ENCODE assay signal across 12 cellular contexts in the genomic region with DNA sequence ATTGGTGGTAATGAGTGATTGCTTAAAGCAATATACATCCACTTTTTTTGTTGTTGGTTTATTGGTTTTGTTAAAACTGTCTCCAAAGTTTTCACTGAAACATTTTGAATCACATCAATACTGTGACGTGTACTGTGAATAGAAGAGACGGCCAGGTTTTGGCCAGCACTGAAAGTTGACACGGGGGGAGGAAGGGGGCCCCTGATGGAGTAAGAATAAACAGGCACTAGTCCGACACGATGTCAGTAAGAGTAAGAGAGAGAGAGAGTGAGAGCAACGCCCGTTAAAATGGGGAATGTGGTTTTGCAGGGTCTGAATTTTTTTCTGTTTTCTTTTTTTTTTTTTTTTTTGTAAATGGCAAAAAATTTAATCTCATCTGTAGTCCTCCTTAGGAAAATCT.
"Had no signal": no experiment of that assay in that cellular context is flagged by ENCODE, and none has a peak within 500 bp of the region (broad histone marks: within the 10 kb centered on the region; RNA-seq: fewer than 3 reads in every experiment).

No MANE protein-coding gene starts in this region.

- DNase-seq: activated CD8-positive, alpha-beta memory T cell treated with anti-CD3 and anti-CD28 coated beads for 24 hours; activated gamma-delta T cell; central memory CD4-positive, alpha-beta T cell; left colon; pancreas; stimulated activated CD4-positive, alpha-beta T cell treated with anti-CD3 and anti-CD28 coated beads, Interleukin-4, amount 100 ng/mL, for 1 hour; stimulated activated CD8-positive, alpha-beta memory T cell treated with anti-CD3 and anti-CD28 coated beads, Interleukin-4, amount 100 ng/mL, for 48 hours; stimulated activated naive CD8-positive, alpha-beta T cell treated with anti-CD3 and anti-CD28 coated beads, Interleukin-15, amount 100 ng/mL, for 72 hours; T-helper 9 cell; testis had no signal

- H3K27me3 Mint-ChIP-seq: memory B cell; stimulated activated naive CD8-positive, alpha-beta T cell treated with anti-CD3 and anti-CD28 coated beads, Interleukin-15, amount 100 ng/mL, for 72 hours had no signal

- H3K9me3 Mint-ChIP-seq: memory B cell; neural progenitor cell; stimulated activated naive CD8-positive, alpha-beta T cell treated with anti-CD3 and anti-CD28 coated beads, Interleukin-15, amount 100 ng/mL, for 72 hours had no signal

- H3K4me1 Mint-ChIP-seq: memory B cell, neural progenitor cell had no signal

- ATAC-seq: left colon; stimulated activated naive CD8-positive, alpha-beta T cell treated with anti-CD3 and anti-CD28 coated beads, Interleukin-15, amount 100 ng/mL, for 72 hours had no signal

- H3K4me3 Mint-ChIP-seq: memory B cell; neural progenitor cell; stimulated activated naive CD8-positive, alpha-beta T cell treated with anti-CD3 and anti-CD28 coated beads, Interleukin-15, amount 100 ng/mL, for 72 hours had no signal
